ENCODE assay signal across 8 cellular contexts in genomic region chr1:44819594-44820327, GRCh38. TPM values are rescaled to one million over a fixed set of nuclear protein-coding genes. Genes with fewer than 3 reads are reported as not detected.
DNase-seq lines count a peak whose midpoint lies in the region; ATAC-seq and TF ChIP-seq lines count a peak whose summit lies in the region.

No MANE protein-coding gene starts in this region.

- H3K27me3 Mint-ChIP-seq in naive thymus-derived CD4-positive, alpha-beta T cell, result no peaks in the 10 kb centered on the region

- H3K27me3 ChIP-seq in PC-9 (ENCODE audit: insufficient read depth, low read depth) (no peaks in the 10 kb centered on the region), fibroblast of lung (ENCODE audit: control insufficient read depth, insufficient read depth, low read length) (no peaks in the 10 kb centered on the region)
- H3K27me3 ChIP-seq in naive thymus-derived CD4-positive, alpha-beta T cell (ENCODE audit: control insufficient read depth in 2 of 2, insufficient read depth in 2 of 2, low read length in 2 of 2), result no peaks in the 10 kb centered on the region

- intact Hi-C loops in PC-9 (cut with micrococcal nuclease; ENCODE audit: unreplicated experiment), result loop anchor here (1.0 kb wide), 2 partner anchors 18 to 88 kb away; partner anchors contain the start of gene RNU5D-1
- intact Hi-C loops in naive thymus-derived CD4-positive, alpha-beta T cell (cut with micrococcal nuclease), result loop anchor here (1.0 to 5.0 kb wide), 8 partner anchors 10 to 193 kb away; partner anchors contain the start of genes RNU5D-1 (in 2 of the 2), RPS8 (in 2 of the 2), BEST4 (in 1 of the 2) and HECTD3 (in 1 of the 2)

- H3K36me3 Mint-ChIP-seq in naive thymus-derived CD4-positive, alpha-beta T cell, result peaks cover 0 to 13% (median 0%) of the 10 kb centered on the region in 5 donors

- peak overlapping the region; percentile 96 for H3K4me2 ChIP-seq in PC-9
- peak overlapping the region; percentile 99 for H3K4me2 ChIP-seq in fibroblast of lung (ENCODE audit: extremely low read depth, insufficient read depth, low read length)

- H3K9me3 ChIP-seq in PC-9 (ENCODE audit: insufficient read depth, low read depth) (no peaks in the 10 kb centered on the region), fibroblast of lung (ENCODE audit: control insufficient read depth, insufficient read depth, low read depth, low read length) (no peaks in the 10 kb centered on the region)
- H3K9me3 ChIP-seq in naive thymus-derived CD4-positive, alpha-beta T cell (ENCODE audit: control insufficient read depth in 2 of 3, low read length in 3 of 3), result no peaks in the 10 kb centered on the region

- H3K27ac ChIP-seq in PC-9 (peak overlapping the region; percentile 83), fibroblast of lung (ENCODE audit: insufficient read depth, low read length) (peak overlapping the region; percentile 100)
- H3K27ac ChIP-seq in naive thymus-derived CD4-positive, alpha-beta T cell (ENCODE audit: low read depth, low read length), result peak overlapping the region; percentile 92

- peaks cover 32 to 48% (median 45%) of the 10 kb centered on the region in 7 donors for H3K4me1 Mint-ChIP-seq in naive thymus-derived CD4-positive, alpha-beta T cell

- no peaks in the 10 kb centered on the region for H3K79me2 ChIP-seq in PC-9 (ENCODE audit: low read depth)
- H3K79me2 ChIP-seq in fibroblast of lung (ENCODE audit: control insufficient read depth, insufficient read depth, low read length), result no peaks in the 10 kb centered on the region

- CTCF ChIA-PET in PC-9 (lab: Charles Lee), result interaction anchor here (0.6 to 1.5 kb wide), 3 partner anchors 20 to 169 kb away, joined by 3 to 10 read pairs (median 5); partner anchors contain the start of gene PLK3
- CTCF ChIA-PET in naive thymus-derived CD4-positive, alpha-beta T cell (lab: Charles Lee), result interaction anchor here (0.7 to 3.0 kb wide), 5 partner anchors 11 to 167 kb away, joined by 3 to 44 read pairs (median 5); partner anchors contain the start of genes BTBD19, DYNLT4, EIF2B3 and PLK3

- H4K20me1 ChIP-seq in PC-9 (ENCODE audit: insufficient read depth) (no peaks in the 10 kb centered on the region), fibroblast of lung (ENCODE audit: control insufficient read depth, extremely low read depth, insufficient read depth, low read length) (no peaks in the 10 kb centered on the region)

- H3K9ac ChIP-seq in fibroblast of lung (ENCODE audit: insufficient read depth, low read length), result peak overlapping the region; percentile 97

- ATAC-seq in GM19023 (IDR thresholded peaks at IDR 0.05; ENCODE audit: unreplicated experiment) (peak; percentile 84), HG03175 (IDR thresholded peaks at IDR 0.05; ENCODE audit: unreplicated experiment) (peak; percentile 82)
- ATAC-seq in naive thymus-derived CD4-positive, alpha-beta T cell, result peak; percentile 86

- H3F3A ChIP-seq in PC-9 (ENCODE audit: insufficient read depth, low read depth), result peaks cover 37% of the 10 kb centered on the region

- TF ChIP-seq CTCF in AG09319 (IDR thresholded peaks at IDR 0.05; ENCODE audit: low read depth, low read length), result peak; percentile 8
- TF ChIP-seq CTCF in PC-9 (conservative IDR thresholded peaks at IDR 0.05), result no peak
- TF ChIP-seq CTCF in fibroblast of lung (conservative IDR thresholded peaks at IDR 0.05 in 1 of 2, IDR thresholded peaks at IDR 0.05 in 1 of 2; ENCODE audit: low read depth in 1 of 2, low read length in 2 of 2), result no peak

- no peaks in the 10 kb centered on the region for H3K9me3 Mint-ChIP-seq in naive thymus-derived CD4-positive, alpha-beta T cell

- BruUV-seq in PC-9 (replicated peaks; lab: Mats Ljungman, UMichigan), result TSS peak; percentile 99

- H3K36me3 ChIP-seq in PC-9 (ENCODE audit: low read depth) (no peaks in the 10 kb centered on the region), fibroblast of lung (ENCODE audit: control insufficient read depth, insufficient read depth, low read length) (peaks cover 1% of the 10 kb centered on the region)
- no peaks in the 10 kb centered on the region for H3K36me3 ChIP-seq in naive thymus-derived CD4-positive, alpha-beta T cell (ENCODE audit: control insufficient read depth in 2 of 3, insufficient read depth in 3 of 3, low read length in 3 of 3)

- no peaks in the 10 kb centered on the region for H3K9me2 ChIP-seq in PC-9 (ENCODE audit: insufficient read depth)

- H3K4me1 ChIP-seq in PC-9 (replicated peaks; ENCODE audit: insufficient read depth) (peaks cover 27% of the 10 kb centered on the region), fibroblast of lung (ENCODE audit: control insufficient read depth, extremely low read depth, insufficient read depth, low read length) (peaks cover 7% of the 10 kb centered on the region)
- H3K4me1 ChIP-seq in naive thymus-derived CD4-positive, alpha-beta T cell (ENCODE audit: control insufficient read depth in 2 of 2, insufficient read depth in 2 of 2, low read length in 2 of 2), result peaks cover 0 to 21% of the 10 kb centered on the region in 2 donors

- H2AFZ ChIP-seq in PC-9 (peak overlapping the region; percentile 70), fibroblast of lung (ENCODE audit: low read length) (peak overlapping the region; percentile 99)

- DNase-seq in AG09319 (ENCODE audit: extremely low read depth, low read depth), result peak; percentile 65
- DNase-seq in PC-9, result peak; percentile 84 to 98
- peak; percentile 61 to 63 for DNase-seq in activated T-helper 1 cell treated with anti-CD3 and anti-CD28 coated beads, Interleukin-2, amount 50 U/mL, for 16 hours (ENCODE audit: low read depth in 1 of 2, low spot score in 1 of 2)
- peak; percentile 96 to 97 for DNase-seq in fibroblast of lung (ENCODE audit: low read depth in 2 of 2)
- DNase-seq in naive thymus-derived CD4-positive, alpha-beta T cell, result peak; percentile 75 to 91 (median 86)
- peak; percentile 80 for DNase-seq in stimulated activated naive CD4-positive, alpha-beta T cell treated with Interleukin-2 at 50 U/mL for 16 hours (lab: John Stamatoyannopoulos, UW)

- H3K4me3 ChIP-seq in PC-9 (peak overlapping the region; percentile 67), fibroblast of lung (replicated peaks in 1 of 4; ENCODE audit: control extremely low read depth in 1 of 4, insufficient read depth in 1 of 4, low read depth in 3 of 4, low read length in 4 of 4) (peak overlapping the region; percentile 30 to 66 (median 58))
- peak overlapping the region; percentile 66 for H3K4me3 ChIP-seq in naive thymus-derived CD4-positive, alpha-beta T cell (ENCODE audit: low read length)

- POLR2A ChIA-PET in PC-9 (lab: Charles Lee; ENCODE audit: unreplicated experiment), result interaction anchor here (0.5 to 1.1 kb wide), 17 partner anchors 12 to 702 kb away, joined by 3 to 31 read pairs (median 4); partner anchors contain the start of genes DYNLT4, PLK3, PRDX1 and UROD
- POLR2A ChIA-PET in naive thymus-derived CD4-positive, alpha-beta T cell (lab: Charles Lee), result interaction anchor here (0.6 to 14.4 kb wide), 40 partner anchors 8 to 1867 kb away, joined by 3 to 709 read pairs (median 5); partner anchors contain the start of genes BEST4, BTBD19, CCDC163 and DYNLT4

- peak overlapping the region; percentile 91 to 96 (median 94) for H3K4me3 Mint-ChIP-seq in naive thymus-derived CD4-positive, alpha-beta T cell

- H3K27ac Mint-ChIP-seq in naive thymus-derived CD4-positive, alpha-beta T cell, result peak overlapping the region; percentile 99 to 100 (median 100)

RNA-seq across cellular contexts. Expression of gene BTBD19, which starts 11.4 kb away (rescaled TPM):
- total RNA-seq in PC-9 (2021), result 6.2 and 7.3 TPM in 2 replicates
- 3.9 and 5.0 TPM in 2 replicates for total RNA-seq in fibroblast of lung
- polyA plus RNA-seq in fibroblast of lung, result 5.6 and 8.7 TPM in 2 replicates
- polyA plus RNA-seq in fibroblast of lung (2012), result 4.7 and 8.4 TPM in 2 replicates
- 15.1 and 16.2 TPM in 2 replicates for polyA minus RNA-seq in fibroblast of lung (ENCODE audit: low replicate concordance)
- 10 to 100 TPM; 11.2 to 47.2 (median 13.5) TPM for total RNA-seq in naive thymus-derived CD4-positive, alpha-beta T cell
- polyA plus RNA-seq in naive thymus-derived CD4-positive, alpha-beta T cell, result under 1 TPM; 0.07 to 0.28 TPM

RNA-seq across cellular contexts. Expression of gene DYNLT4, which starts 12.6 kb away (rescaled TPM):
- 2.8 and 4.3 TPM in 2 replicates for total RNA-seq in PC-9 (2021)
- total RNA-seq in fibroblast of lung, result 0.51 and 0.66 TPM in 2 replicates
- not detected in 2 replicates for polyA plus RNA-seq in fibroblast of lung
- 0.19 and 0.37 TPM in 2 replicates for polyA plus RNA-seq in fibroblast of lung (2012)
- not detected in 2 replicates for polyA minus RNA-seq in fibroblast of lung (ENCODE audit: low replicate concordance)
- total RNA-seq in naive thymus-derived CD4-positive, alpha-beta T cell, result 1 to 10 TPM in 2 of 5 experiments, under 1 TPM in 3; 0.31 to 9.7 (median 0.87) TPM
- polyA plus RNA-seq in naive thymus-derived CD4-positive, alpha-beta T cell, result under 1 TPM in 1 of 2 donors, not detected in 1; 0.47 TPM

RNA-seq across cellular contexts. Expression of gene PLK3, which starts 19.6 kb away (rescaled TPM):
- total RNA-seq in PC-9 (2021) (12.7 and 13.0 TPM in 2 replicates), fibroblast of lung (20.8 and 30.6 TPM in 2 replicates)
- polyA plus RNA-seq in fibroblast of lung, result 12.2 and 22.6 TPM in 2 replicates
- 8.8 and 19.4 TPM in 2 replicates for polyA plus RNA-seq in fibroblast of lung (2012)
- 48.0 and 58.2 TPM in 2 replicates for polyA minus RNA-seq in fibroblast of lung (ENCODE audit: low replicate concordance)
- 100 to 1,000 TPM in 4 of 5 experiments, 10 to 100 TPM in 1; 92.8 to 456 (median 142) TPM for total RNA-seq in naive thymus-derived CD4-positive, alpha-beta T cell
- 10 to 100 TPM; 30.5 to 59.1 TPM for polyA plus RNA-seq in naive thymus-derived CD4-positive, alpha-beta T cell

RNA-seq across cellular contexts. Expression of gene PTCH2, which starts 23.3 kb away (rescaled TPM):
- total RNA-seq in PC-9 (2021), result 0.28 and 0.83 TPM in 2 replicates
- total RNA-seq in fibroblast of lung, result 0.50 TPM in 1 of 2 replicates, not detected in the other
- polyA plus RNA-seq in fibroblast of lung, result 0.15 and 0.23 TPM in 2 replicates
- polyA plus RNA-seq in fibroblast of lung (2012), result 0.31 and 0.44 TPM in 2 replicates
- 0.20 and 0.63 TPM in 2 replicates for polyA minus RNA-seq in fibroblast of lung (ENCODE audit: low replicate concordance)
- 1 to 10 TPM; 1.3 to 2.8 (median 1.4) TPM for total RNA-seq in naive thymus-derived CD4-positive, alpha-beta T cell
- under 1 TPM in 1 of 2 donors, not detected in 1; 0.06 TPM for polyA plus RNA-seq in naive thymus-derived CD4-positive, alpha-beta T cell

RNA-seq across cellular contexts. Expression of gene BEST4, which starts 31.8 kb away (rescaled TPM):
- total RNA-seq in PC-9 (2021), result 0.70 and 1.3 TPM in 2 replicates
- total RNA-seq in fibroblast of lung, result under 0.01 and 0.17 TPM in 2 replicates
- polyA plus RNA-seq in fibroblast of lung, result 0.10 and 0.11 TPM in 2 replicates
- 0.08 TPM in 2 replicates for polyA plus RNA-seq in fibroblast of lung (2012)
- polyA minus RNA-seq in fibroblast of lung (ENCODE audit: low replicate concordance), result not detected in 2 replicates
- total RNA-seq in naive thymus-derived CD4-positive, alpha-beta T cell, result 1 to 10 TPM in 2 of 5 experiments, under 1 TPM in 3; 0.77 to 1.4 (median 0.96) TPM
- under 1 TPM in 1 of 2 donors, not detected in 1; 0.72 TPM for polyA plus RNA-seq in naive thymus-derived CD4-positive, alpha-beta T cell

Comparison
In these comparisons a context has a peak if more than half of its experiments do, and no peak if none do; other contexts are left out.
1. Peak in every context shown above with its lines: DNase-seq, ATAC-seq, H3K4me3 ChIP-seq and H3K27ac ChIP-seq.